Comparison of ENCODE assay signal across 3 cellular contexts in genomic region chr11:100666816-100667215, GRCh38. TPM values are rescaled to one million over a fixed set of nuclear protein-coding genes. Genes with fewer than 3 reads are reported as not detected.
"Had no signal": no experiment of that assay in that cellular context is flagged by ENCODE, and none has a peak within 500 bp of the region (broad histone marks: within the 10 kb centered on the region; RNA-seq: fewer than 3 reads in every experiment).

No MANE protein-coding gene starts in this region.

RNA-seq across cellular contexts. Expression of gene ARHGAP42, which starts 20.3 kb away (rescaled TPM):
- total RNA-seq: activated naive CD4-positive, alpha-beta T cell treated with anti-CD3 and anti-CD28 coated beads for 36 hours; activated naive CD8-positive, alpha-beta T cell treated with anti-CD3 and anti-CD28 coated beads, Interleukin-2, amount 10 ng/mL, durations not matched to agents 7 days and 5 days; activated T-helper 17 cell treated with anti-CD3 and anti-CD28 coated beads, Interleukin-2, amount 50 U/mL, for 72 hours had no signal
